Comparison of ENCODE assay signal across 8 cellular contexts in the genomic region with DNA sequence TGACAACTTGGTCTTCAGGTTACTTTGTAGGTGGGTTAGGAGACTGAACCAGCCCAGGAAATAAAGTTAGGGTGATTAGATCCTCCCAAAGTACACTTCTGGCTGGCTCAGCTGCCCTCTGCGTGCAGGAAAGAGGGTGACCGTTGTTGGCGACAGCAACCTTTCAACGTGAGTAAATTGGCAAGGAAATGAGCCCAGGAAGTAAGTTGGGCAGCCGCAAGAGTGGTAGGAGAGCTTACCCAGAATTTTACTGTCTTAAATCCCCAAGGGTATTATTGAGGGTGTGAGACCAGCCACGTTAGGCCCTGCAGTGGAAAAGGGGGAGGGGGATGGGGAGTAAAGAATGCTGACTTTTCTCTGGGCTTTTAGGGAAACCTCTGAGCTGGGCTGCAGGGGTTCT. TPM values are rescaled to one million over a fixed set of nuclear protein-coding genes. Genes with fewer than 3 reads are reported as not detected.
A peak's percentile ranks its signal among the peaks of the same experiment; 100 is the strongest.
DNase-seq lines count a peak whose midpoint lies in the region; ATAC-seq, FAIRE-seq and TF ChIP-seq lines count a peak whose summit lies in the region.

No MANE protein-coding gene starts in this region.

- no TSS peak for BruUV-seq in K562 (replicated peaks; lab: Mats Ljungman, UMichigan)

- in situ Hi-C loops in K562 (cut with MboI) = no loop called here

- 29% methylated on average over 6 of the region's 6 CpGs for WGBS in K562 (ENCODE audit: insufficient coverage, low coverage, missing lambda C conversion rate)
- 3 to 5% methylated on average over 6 of the region's 6 CpGs for WGBS in pancreas, 2 donors

- TF ChIP-seq RAD21 in K562 (CRISPR knock-in tag; conservative IDR thresholded peaks at IDR 0.05 in 1 of 2, IDR thresholded peaks at IDR 0.05 in 1 of 2) = no peak

- DNase-seq in Daoy (ENCODE audit: low read depth) (peak; percentile 39), SKM-1 treated with dmso at 0.1 percent for 144 hours (lab: John Stamatoyannopoulos, UW; ENCODE audit: unreplicated experiment) (peak; percentile 37), K562 (ENCODE audit: extremely low read depth in 1 of 4, low spot score in 3 of 4) (peak in 1 of 4 experiments; percentile 53), pancreas (peak in 3 of 6 donors; percentile 45 to 57 (median 54)), middle frontal gyrus (ENCODE audit: extremely low spot score, low spot score) (no peak), NCI-H2171 treated with DMSO at 0.1 percent for 48 hours (lab: John Stamatoyannopoulos, UW) (no peak), NCI-H2081 (lab: John Stamatoyannopoulos, UW) (no peak), NCI-H2081 treated with DMSO at 0.1 percent for 48 hours (lab: John Stamatoyannopoulos, UW) (no peak)

- H3K79me2 ChIP-seq in K562 (ENCODE audit: control insufficient read depth, insufficient read depth, low read length) = peaks cover 59% of the 10 kb centered on the region

- peak overlapping the region; percentile 70 for H3K4me3 ChIP-seq in K562
- peak overlapping the region; percentile 74 to 95 (median 88) for H3K4me3 ChIP-seq in pancreas

- no peaks in the 10 kb centered on the region for H4K20me1 ChIP-seq in K562 (replicated peaks; ENCODE audit: control insufficient read depth, insufficient read depth, low read length)

- CTCF ChIA-PET in K562 (lab: Yijun Ruan, JAX; ENCODE audit: low intra/inter-chr PET ratio) = interaction anchor here (0.6 kb wide), 1 partner anchor 239 kb away, joined by 5 read pairs; no protein-coding TSS in a partner anchor

- TF ChIP-seq POLR2A in K562 (conservative IDR thresholded peaks at IDR 0.05) = no peak

- no peaks in the 10 kb centered on the region for H3K9me1 ChIP-seq in K562 (ENCODE audit: control insufficient read depth, insufficient read depth, low read length)

- TF ChIP-seq EP300 in K562 (IDR thresholded peaks at IDR 0.05; ENCODE audit: low read length) = no peak

- TF ChIP-seq CTCF in K562 (IDR thresholded peaks at IDR 0.05 in 2 of 3, conservative IDR thresholded peaks at IDR 0.05 in 1 of 3; ENCODE audit: insufficient read depth in 2 of 3, low read depth in 1 of 3, low read length in 3 of 3) (no peak), pancreas (IDR thresholded peaks at IDR 0.05) (no peak)

- H3K9ac ChIP-seq in K562 (ENCODE audit: insufficient read depth in 1 of 2, low read depth in 2 of 2, low read length in 2 of 2) = peak overlapping the region; percentile 67 to 81; a peak in 3 of 4 replicates

- peak overlapping the region; percentile 91 for H3K4me2 ChIP-seq in K562 (ENCODE audit: insufficient read depth, low read length)

- FAIRE-seq in K562 (lab: Jason Lieb, UNC) (no peak), pancreas (lab: Jason Lieb, UNC) (no peak)

- POLR2A ChIA-PET in K562 (lab: Yijun Ruan, JAX) = interaction anchor here (0.6 to 14.3 kb wide), 22 partner anchors 15 to 583 kb away, joined by 3 to 383 read pairs (median 4); a partner anchor contains a TSS

- intact Hi-C loops in K562 (cut with micrococcal nuclease) = no loop called here
- intact Hi-C loops in pancreas (cut with DNase I) = no loop called here

- no peaks in the 10 kb centered on the region for H3K9me3 ChIP-seq in K562 (replicated peaks; ENCODE audit: control insufficient read depth, insufficient read depth, low read depth, low read length)
- H3K9me3 ChIP-seq in pancreas = no peaks in the 10 kb centered on the region

- no peaks in the 10 kb centered on the region; the same call in 1 of the 3 replicates for H3K36me3 ChIP-seq in K562 (ENCODE audit: control insufficient read depth, insufficient read depth, low read length)
- no peaks in the 10 kb centered on the region for H3K36me3 ChIP-seq in pancreas

- peak overlapping the region; percentile 69; the same call in 1 of the 2 replicates for H2AFZ ChIP-seq in K562 (ENCODE audit: low read depth, low read length)

- H3K27me3 ChIP-seq in K562 (ENCODE audit: control insufficient read depth in 2 of 2, insufficient read depth in 2 of 2, low read length in 2 of 2) (no peaks in the 10 kb centered on the region), pancreas (no peaks in the 10 kb centered on the region)

- ATAC-seq in K562 (no peak), pancreas (peak; percentile 5 to 17 (median 14))

- H3K27ac ChIP-seq in K562 (ENCODE audit: extremely low read depth, low read depth, low read length) (peak overlapping the region; percentile 57; the same call in 2 of the 3 replicates), pancreas (peak overlapping the region; percentile 85 to 91 (median 87))

- peaks cover 55% of the 10 kb centered on the region in 2 experiments for H3K4me1 ChIP-seq in K562 (replicated peaks in 1 of 2; ENCODE audit: control insufficient read depth in 2 of 2, insufficient read depth in 2 of 2, low read length in 2 of 2)
- peaks cover 0 to 22% (median 8%) of the 10 kb centered on the region in 3 donors for H3K4me1 ChIP-seq in pancreas

TF ChIP-seq in K562, 482 proteins besides CTCF, POLR2A, EP300 and RAD21 (continues in another document):
- TF ChIP-seq, protein P1, sequence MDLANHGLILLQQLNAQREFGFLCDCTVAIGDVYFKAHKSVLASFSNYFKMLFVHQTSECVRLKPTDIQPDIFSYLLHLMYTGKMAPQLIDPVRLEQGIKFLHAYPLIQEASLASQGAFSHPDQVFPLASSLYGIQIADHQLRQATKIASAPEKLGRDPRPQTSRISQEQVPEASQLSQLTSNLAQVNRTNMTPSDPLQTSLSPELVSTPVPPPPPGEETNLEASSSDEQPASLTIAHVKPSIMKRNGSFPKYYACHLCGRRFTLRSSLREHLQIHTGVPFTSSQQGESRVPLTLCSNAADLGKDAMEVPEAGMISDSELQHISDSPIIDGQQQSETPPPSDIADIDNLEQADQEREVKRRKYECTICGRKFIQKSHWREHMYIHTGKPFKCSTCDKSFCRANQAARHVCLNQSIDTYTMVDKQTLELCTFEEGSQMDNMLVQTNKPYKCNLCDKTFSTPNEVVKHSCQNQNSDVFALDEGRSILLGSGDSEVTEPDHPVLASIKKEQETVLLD (IDR thresholded peaks at IDR 0.05) = 0 out of 2 replicates have a peak, but pooled peaks have one; percentile 21
- TF ChIP-seq, protein P2, sequence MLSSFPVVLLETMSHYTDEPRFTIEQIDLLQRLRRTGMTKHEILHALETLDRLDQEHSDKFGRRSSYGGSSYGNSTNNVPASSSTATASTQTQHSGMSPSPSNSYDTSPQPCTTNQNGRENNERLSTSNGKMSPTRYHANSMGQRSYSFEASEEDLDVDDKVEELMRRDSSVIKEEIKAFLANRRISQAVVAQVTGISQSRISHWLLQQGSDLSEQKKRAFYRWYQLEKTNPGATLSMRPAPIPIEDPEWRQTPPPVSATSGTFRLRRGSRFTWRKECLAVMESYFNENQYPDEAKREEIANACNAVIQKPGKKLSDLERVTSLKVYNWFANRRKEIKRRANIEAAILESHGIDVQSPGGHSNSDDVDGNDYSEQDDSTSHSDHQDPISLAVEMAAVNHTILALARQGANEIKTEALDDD (IDR thresholded peaks at IDR 0.05) = peak; percentile 55; the same call in 1 of the 2 replicates
- TF ChIP-seq SMC3 (conservative IDR thresholded peaks at IDR 0.05; ENCODE audit: insufficient read depth, low read depth, low read length) = 0 out of 2 replicates have a peak, but pooled peaks have one; percentile 2
- TF ChIP-seq, protein P3, sequence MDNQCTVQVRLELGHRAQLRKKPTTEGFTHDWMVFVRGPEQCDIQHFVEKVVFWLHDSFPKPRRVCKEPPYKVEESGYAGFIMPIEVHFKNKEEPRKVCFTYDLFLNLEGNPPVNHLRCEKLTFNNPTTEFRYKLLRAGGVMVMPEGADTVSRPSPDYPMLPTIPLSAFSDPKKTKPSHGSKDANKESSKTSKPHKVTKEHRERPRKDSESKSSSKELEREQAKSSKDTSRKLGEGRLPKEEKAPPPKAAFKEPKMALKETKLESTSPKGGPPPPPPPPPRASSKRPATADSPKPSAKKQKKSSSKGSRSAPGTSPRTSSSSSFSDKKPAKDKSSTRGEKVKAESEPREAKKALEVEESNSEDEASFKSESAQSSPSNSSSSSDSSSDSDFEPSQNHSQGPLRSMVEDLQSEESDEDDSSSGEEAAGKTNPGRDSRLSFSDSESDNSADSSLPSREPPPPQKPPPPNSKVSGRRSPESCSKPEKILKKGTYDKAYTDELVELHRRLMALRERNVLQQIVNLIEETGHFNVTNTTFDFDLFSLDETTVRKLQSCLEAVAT (IDR thresholded peaks at IDR 0.05) = 0 out of 4 replicates have a peak, but pooled peaks of 1 of the 2 experiments have one; percentile 52

RNA-seq across cellular contexts. Expression of a gene that starts 1.6 kb away (rescaled TPM):
- under 0.01 TPM in 1 of 2 replicates, not detected in the other for total RNA-seq in Daoy (2014; rRNA removed; shearing (Covaris generic))
- total RNA-seq in K562 (2011; cell fraction: chromatin; rRNA removed; ENCODE audit: low replicate concordance) = 12.1 and 13.3 TPM in 2 replicates
- 8.7 and 8.8 TPM in 2 replicates for total RNA-seq in K562 (2011; cell fraction: nucleolus; rRNA removed)
- 11.4 and 17.1 TPM in 2 replicates for total RNA-seq in K562 (2011; cell fraction: nucleoplasm; rRNA removed)
- 1.8 and 3.6 TPM in 2 replicates for total RNA-seq in K562 (2014; rRNA removed)
- total RNA-seq in K562 (2014; rRNA removed; fragmentation: Illumina TruSeq; extraction: Trizol) = 4.5 and 5.2 TPM in 2 replicates
- 2.5 and 2.8 TPM in 2 replicates for total RNA-seq in K562 (2015; rRNA removed; fragmentation: Illumina TruSeq; extraction: Trizol)
- total RNA-seq in K562 (2021) = 7.1 and 7.7 TPM in 2 replicates
- 7.7 and 8.2 TPM in 2 replicates for polyA plus RNA-seq in K562 (2011; rRNA removed)
- 4.5 and 7.5 TPM in 2 replicates for polyA plus RNA-seq in K562 (2011; cell fraction: cytosol; rRNA removed)
- polyA plus RNA-seq in K562 (2011; cell fraction: nucleus; rRNA removed) = 3.9 and 5.1 TPM in 2 replicates
- 2.4 and 3.7 TPM in 2 replicates for polyA plus RNA-seq in K562 (2012)
- polyA plus RNA-seq in K562 (2014; fragmentation: Illumina TruSeq; extraction: Trizol) = 3.4 and 4.0 TPM in 2 replicates
- polyA plus RNA-seq in K562 (2014; fragmentation: Nextera tagmentation; extraction: Ambion mirVana) = 1 to 10 TPM; 3.8 to 5.0 TPM
- polyA plus RNA-seq in K562 (2014; rRNA removed) = 2.8 and 2.9 TPM in 2 replicates
- 26.9 and 28.8 TPM in 2 replicates for polyA minus RNA-seq in K562 (2011; rRNA and poly(A)+ RNA removed)
- 11.0 and 11.5 TPM in 2 replicates for polyA minus RNA-seq in K562 (2011; cell fraction: cytosol; rRNA and poly(A)+ RNA removed)
- 7.1 and 12.4 TPM in 2 replicates for polyA minus RNA-seq in K562 (2011; cell fraction: nucleus; rRNA and poly(A)+ RNA removed)
- total RNA-seq in pancreas = 10 to 100 TPM; 21.5 to 68.1 (median 38.3) TPM
- 10 to 100 TPM in 1 of 2 donors, 1 to 10 TPM in 1; 6.7 to 19.1 TPM for polyA plus RNA-seq in pancreas

Comparison
In these comparisons a context has a peak if more than half of its experiments do, and no peak if none do; other contexts are left out.
1. DNase-seq: peak in Daoy (single experiment) and SKM-1 treated with dmso at 0.1 percent for 144 hours (single experiment); none in middle frontal gyrus (single experiment), NCI-H2171 treated with DMSO at 0.1 percent for 48 hours (single experiment), NCI-H2081 (0 of 2) and NCI-H2081 treated with DMSO at 0.1 percent for 48 hours (single experiment).